11 cellular contexts compared by ENCODE assay signal in the genomic region with DNA sequence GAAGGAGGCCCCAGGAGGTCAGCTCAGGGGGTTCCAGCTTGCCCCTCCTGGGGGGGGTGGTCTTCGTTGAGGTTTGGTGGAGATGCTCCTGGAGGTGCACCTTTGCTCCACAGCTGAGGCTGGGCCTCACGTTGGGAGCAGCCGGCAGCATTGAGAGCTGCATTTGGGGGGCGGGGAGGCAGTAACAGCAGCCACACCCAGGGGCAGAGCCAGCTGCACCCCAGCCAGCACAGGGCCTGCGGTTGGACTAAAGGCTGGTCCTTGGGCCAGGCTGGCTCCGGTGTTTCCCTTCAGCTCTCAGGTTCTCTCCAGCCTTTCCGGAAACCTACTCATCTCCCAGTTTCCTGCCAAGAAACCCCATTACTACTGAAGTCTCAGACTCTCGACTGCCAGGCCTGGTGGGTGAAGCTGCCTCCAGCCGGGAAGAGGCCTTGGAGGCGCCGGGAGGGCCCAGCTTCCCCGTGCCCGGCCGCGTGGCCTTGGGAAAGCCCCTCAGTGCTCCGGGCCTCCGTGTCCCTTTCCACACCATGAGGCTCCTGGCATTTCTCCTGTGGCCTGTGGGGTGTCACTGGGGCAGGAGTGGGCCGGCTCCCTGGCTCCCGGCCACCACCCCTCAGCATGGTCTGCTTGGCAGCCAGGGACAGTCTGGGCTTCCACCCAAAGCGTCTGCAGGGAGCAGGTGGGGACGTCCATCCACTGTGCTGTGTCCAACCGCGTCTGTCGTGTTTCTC. TPM values are rescaled to one million over a fixed set of nuclear protein-coding genes. Genes with fewer than 3 reads are reported as not detected.
DNase-seq lines count a peak whose midpoint lies in the region; ATAC-seq and TF ChIP-seq lines count a peak whose summit lies in the region.
"Had no signal": no experiment of that assay in that cellular context is flagged by ENCODE, and none has a peak within 500 bp of the region (broad histone marks: within the 10 kb centered on the region; RNA-seq: fewer than 3 reads in every experiment).

No MANE protein-coding gene starts in this region.

- peak; percentile 46 for DNase-seq in SK-N-SH
- peak; percentile 34 to 41 for DNase-seq in cardiac fibroblast (ENCODE audit: low read depth in 2 of 2)
- peak; percentile 46 for DNase-seq in left lobe of liver (ENCODE audit: low spot score)
- DNase-seq in ureter (ENCODE audit: low spot score): peak; percentile 50
- no peak for DNase-seq in endodermal cell
- DNase-seq in NCI-H69 (lab: John Stamatoyannopoulos, UW): no peak
- DNase-seq: activated CD8-positive, alpha-beta T cell treated with anti-CD3 and anti-CD28 coated beads, Interleukin-2, amount 10 ng/mL, durations not matched to agents 7 days and 5 days; stimulated activated CD4-positive, alpha-beta T cell treated with anti-CD3 and anti-CD28 coated beads, Interleukin-4, amount 100 ng/mL, for 24 hours had no signal

- H3F3A ChIP-seq in SK-N-SH (replicated peaks; ENCODE audit: insufficient read depth): no peaks in the 10 kb centered on the region

- H3K4me1 Mint-ChIP-seq in endodermal cell: peaks cover 26% of the 10 kb centered on the region

- no peak overlapping the region for H3K4me2 ChIP-seq in SK-N-SH

- no peak overlapping the region for H3K27ac Mint-ChIP-seq in endodermal cell

- H3K36me3 ChIP-seq in SK-N-SH (replicated peaks in 1 of 2; ENCODE audit: control insufficient read depth in 1 of 2, insufficient read depth in 2 of 2, low read length in 1 of 2) (no peaks in the 10 kb centered on the region), endodermal cell (ENCODE audit: control insufficient read depth, insufficient read depth, low read length) (no peaks in the 10 kb centered on the region)
- H3K36me3 ChIP-seq: Peyer's patch had no signal

- no peak overlapping the region for H3K9ac ChIP-seq in SK-N-SH
- no peak overlapping the region for H3K9ac ChIP-seq in endodermal cell (ENCODE audit: extremely low read depth, low read length, poor library complexity, severe bottlenecking)

- peaks cover 15% of the 10 kb centered on the region for H3K27me3 ChIP-seq in SK-N-SH (ENCODE audit: insufficient read depth)
- no peaks in the 10 kb centered on the region for H3K27me3 ChIP-seq in endodermal cell (ENCODE audit: control insufficient read depth, insufficient read depth, low read length, poor library complexity, severe bottlenecking)
- H3K27me3 ChIP-seq: Peyer's patch had no signal

- H4K20me1 ChIP-seq in SK-N-SH (ENCODE audit: insufficient read depth): no peaks in the 10 kb centered on the region

- 77% methylated on average over 16 of the region's 24 CpGs for WGBS in SK-N-SH (ENCODE audit: low lambda C conversion rate)
- WGBS in endodermal cell (ENCODE audit: insufficient coverage in 1 of 2, insufficient read length in 1 of 2), 2 experiments: 91 to 100% methylated on average over 2 to 24 of the region's 24 CpGs

- no peaks in the 10 kb centered on the region for H3K9me3 ChIP-seq in SK-N-SH
- H3K9me3 ChIP-seq in endodermal cell (ENCODE audit: control insufficient read depth, low read length): peaks cover 11% of the 10 kb centered on the region
- H3K9me3 ChIP-seq: Peyer's patch had no signal

- H2AFZ ChIP-seq in SK-N-SH (ENCODE audit: low read depth): no peak overlapping the region

- H3K79me2 ChIP-seq in SK-N-SH (ENCODE audit: insufficient read depth): no peaks in the 10 kb centered on the region

- POLR2A ChIA-PET in SK-N-SH (lab: Yijun Ruan, JAX): interaction anchor here (1.2 kb wide), 1 partner anchor 55 kb away, joined by 4 read pairs; no protein-coding TSS in a partner anchor

- ATAC-seq in SK-N-SH treated with all-trans-retinoic acid at 6 μM for 48 hours (no peak), left lobe of liver (no peak), HG02759 (IDR thresholded peaks at IDR 0.05; ENCODE audit: unreplicated experiment) (no peak)
- ATAC-seq: activated CD8-positive, alpha-beta T cell treated with anti-CD3 and anti-CD28 coated beads, Interleukin-2, amount 10 ng/mL, durations not matched to agents 7 days and 5 days had no signal

- CTCF ChIA-PET in SK-N-SH (lab: Yijun Ruan, JAX): interaction anchor here (1.2 to 19.0 kb wide), 9 partner anchors 13 to 122 kb away, joined by 5 to 668 read pairs (median 6); a partner anchor contains a TSS

- no peaks in the 10 kb centered on the region for H3K27me3 Mint-ChIP-seq in endodermal cell (ENCODE audit: insufficient read depth)

- TF ChIP-seq CTCF in SK-N-SH (IDR thresholded peaks at IDR 0.05): no peak
- TF ChIP-seq CTCF in cardiac fibroblast (IDR thresholded peaks at IDR 0.05; ENCODE audit: low read depth, low read length): no peak
- TF ChIP-seq CTCF in endodermal cell (conservative IDR thresholded peaks at IDR 0.05): no peak

- no peaks in the 10 kb centered on the region for H3K36me3 Mint-ChIP-seq in endodermal cell (ENCODE audit: low read depth)

- no peak for TF ChIP-seq RAD21 in SK-N-SH (IDR thresholded peaks at IDR 0.05; ENCODE audit: low read length)

- H3K27ac ChIP-seq in SK-N-SH (ENCODE audit: low read depth in 2 of 2, low read length in 1 of 2): peak overlapping the region in 1 of 2 experiments; percentile 29; a peak in 1 of 4 replicates
- H3K27ac ChIP-seq in endodermal cell (ENCODE audit: low read depth, low read length): no peak overlapping the region

- peaks cover 0 to 11% of the 10 kb centered on the region in 2 experiments; a peak in 1 of 4 replicates for H3K4me1 ChIP-seq in SK-N-SH (ENCODE audit: control insufficient read depth in 1 of 2, insufficient read depth in 2 of 2, low read depth in 1 of 2, low read length in 1 of 2)
- H3K4me1 ChIP-seq in endodermal cell (ENCODE audit: control insufficient read depth, insufficient read depth, low read length): peaks cover 6% of the 10 kb centered on the region

- no peak overlapping the region for H3K4me3 Mint-ChIP-seq in endodermal cell
- H3K4me3 Mint-ChIP-seq: activated CD8-positive, alpha-beta T cell treated with anti-CD3 and anti-CD28 coated beads, Interleukin-2, amount 10 ng/mL, durations not matched to agents 7 days and 5 days had no signal

- peaks cover 8% of the 10 kb centered on the region for H3K9me3 Mint-ChIP-seq in endodermal cell

- TF ChIP-seq EP300 in SK-N-SH (IDR thresholded peaks at IDR 0.05; ENCODE audit: borderline replicate concordance in 1 of 2, low read depth in 1 of 2, low read length in 1 of 2): no peak

- no peaks in the 10 kb centered on the region for H3K9me2 ChIP-seq in SK-N-SH

- H3K4me3 ChIP-seq in SK-N-SH (ENCODE audit: low read depth in 2 of 2, low read length in 1 of 2): no peak overlapping the region
- H3K4me3 ChIP-seq in cardiac fibroblast (replicated peaks in 1 of 2; ENCODE audit: low read depth in 2 of 2, low read length in 2 of 2): no peak overlapping the region
- no peak overlapping the region for H3K4me3 ChIP-seq in endodermal cell (ENCODE audit: low read length)
- H3K4me3 ChIP-seq: Peyer's patch had no signal

TF ChIP-seq in SK-N-SH, 30 proteins besides CTCF, POLR2A, EP300 and RAD21 (continues in another document):
- TF ChIP-seq ELF1 (IDR thresholded peaks at IDR 0.05): no peak
- TF ChIP-seq TAF1 (IDR thresholded peaks at IDR 0.05; ENCODE audit: borderline replicate concordance, low read depth, low read length): no peak
- no peak for TF ChIP-seq RFX5 (IDR thresholded peaks at IDR 0.05; ENCODE audit: low read length)
- TF ChIP-seq POLR2AphosphoS5 (IDR thresholded peaks at IDR 0.05; ENCODE audit: low read depth, low read length): no peak
- TF ChIP-seq, protein P1, sequence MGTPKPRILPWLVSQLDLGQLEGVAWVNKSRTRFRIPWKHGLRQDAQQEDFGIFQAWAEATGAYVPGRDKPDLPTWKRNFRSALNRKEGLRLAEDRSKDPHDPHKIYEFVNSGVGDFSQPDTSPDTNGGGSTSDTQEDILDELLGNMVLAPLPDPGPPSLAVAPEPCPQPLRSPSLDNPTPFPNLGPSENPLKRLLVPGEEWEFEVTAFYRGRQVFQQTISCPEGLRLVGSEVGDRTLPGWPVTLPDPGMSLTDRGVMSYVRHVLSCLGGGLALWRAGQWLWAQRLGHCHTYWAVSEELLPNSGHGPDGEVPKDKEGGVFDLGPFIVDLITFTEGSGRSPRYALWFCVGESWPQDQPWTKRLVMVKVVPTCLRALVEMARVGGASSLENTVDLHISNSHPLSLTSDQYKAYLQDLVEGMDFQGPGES (IDR thresholded peaks at IDR 0.05; ENCODE audit: low read depth, low read length): no peak
- no peak for TF ChIP-seq NFIC (IDR thresholded peaks at IDR 0.05; ENCODE audit: borderline replicate concordance)
- TF ChIP-seq YY1 (IDR thresholded peaks at IDR 0.05; ENCODE audit: low read depth): no peak

TF ChIP-seq in SK-N-SH treated with all-trans-retinoic acid at 6 μM for 48 hours, 23 proteins besides CTCF, POLR2A, EP300 and RAD21 (continues in another document):
- TF ChIP-seq, protein P2, sequence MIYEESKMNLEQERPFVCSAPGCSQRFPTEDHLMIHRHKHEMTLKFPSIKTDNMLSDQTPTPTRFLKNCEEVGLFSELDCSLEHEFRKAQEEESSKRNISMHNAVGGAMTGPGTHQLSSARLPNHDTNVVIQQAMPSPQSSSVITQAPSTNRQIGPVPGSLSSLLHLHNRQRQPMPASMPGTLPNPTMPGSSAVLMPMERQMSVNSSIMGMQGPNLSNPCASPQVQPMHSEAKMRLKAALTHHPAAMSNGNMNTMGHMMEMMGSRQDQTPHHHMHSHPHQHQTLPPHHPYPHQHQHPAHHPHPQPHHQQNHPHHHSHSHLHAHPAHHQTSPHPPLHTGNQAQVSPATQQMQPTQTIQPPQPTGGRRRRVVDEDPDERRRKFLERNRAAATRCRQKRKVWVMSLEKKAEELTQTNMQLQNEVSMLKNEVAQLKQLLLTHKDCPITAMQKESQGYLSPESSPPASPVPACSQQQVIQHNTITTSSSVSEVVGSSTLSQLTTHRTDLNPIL (CRISPR knock-in tag; IDR thresholded peaks at IDR 0.05; ENCODE audit: low read depth): no peak

RNA-seq across cellular contexts. Expression of a gene that starts 14.0 kb away (rescaled TPM):
- polyA plus RNA-seq in SK-N-SH (2012; rRNA removed): 15.5 and 19.8 TPM in 2 replicates
- 10.3 and 14.6 TPM in 2 replicates for polyA plus RNA-seq in SK-N-SH (2012; cell fraction: cytosol; rRNA removed)
- polyA plus RNA-seq in SK-N-SH (2012; cell fraction: nucleus; rRNA removed): 39.2 and 39.3 TPM in 2 replicates
- total RNA-seq in left lobe of liver (101 TPM), ureter (48.7 TPM), endodermal cell (10 to 100 TPM; 24.9 to 32.7 TPM)
- polyA plus RNA-seq in endodermal cell (2013, experiment 1 of 2): 41.7 TPM
- polyA plus RNA-seq in endodermal cell (2013, experiment 2 of 2): 39.0 TPM

RNA-seq across cellular contexts. Expression of a gene that starts 29.3 kb away (rescaled TPM):
- 44.1 and 44.3 TPM in 2 replicates for polyA plus RNA-seq in SK-N-SH (2012; rRNA removed)
- 39.4 and 46.0 TPM in 2 replicates for polyA plus RNA-seq in SK-N-SH (2012; cell fraction: cytosol; rRNA removed)
- 24.7 and 32.2 TPM in 2 replicates for polyA plus RNA-seq in SK-N-SH (2012; cell fraction: nucleus; rRNA removed)
- total RNA-seq in left lobe of liver (16.5 TPM), ureter (26.2 TPM), endodermal cell (10 to 100 TPM; 28.4 to 32.5 TPM)
- 23.4 TPM for polyA plus RNA-seq in endodermal cell (2013, experiment 1 of 2)
- 20.2 TPM for polyA plus RNA-seq in endodermal cell (2013, experiment 2 of 2)

Comparison
In these comparisons a context has a peak if more than half of its experiments do, and no peak if none do; other contexts are left out.
1. DNase-seq: peak in SK-N-SH (single experiment), cardiac fibroblast (2 of 2), left lobe of liver (single experiment) and ureter (single experiment); none in endodermal cell (single experiment) and NCI-H69 (single experiment).